In genomic region chr10:72903941-72904446, GRCh38 we compare ENCODE assay signal across 19 cellular contexts. TPM values are rescaled to one million over a fixed set of nuclear protein-coding genes. Genes with fewer than 3 reads are reported as not detected.
"Had no signal": no experiment of that assay in that cellular context is flagged by ENCODE, and none has a peak within 500 bp of the region (broad histone marks: within the 10 kb centered on the region; RNA-seq: fewer than 3 reads in every experiment).

No MANE protein-coding gene starts in this region.

RNA-seq across cellular contexts. Expression of gene OIT3, which starts 10.5 kb away (rescaled TPM):
- total RNA-seq: activated B cell treated with CpG ODN at 0.5 μM for 24 hours; activated CD4-positive, alpha-beta memory T cell treated with anti-CD3 and anti-CD28 coated beads for 36 hours; activated CD4-positive, alpha-beta T cell treated with anti-CD3 and anti-CD28 coated beads, Interleukin-2, amount 10 ng/mL, durations not matched to agents 24 days and 14 days; activated CD8-positive, alpha-beta memory T cell treated with anti-CD3 and anti-CD28 coated beads for 36 hours; activated CD8-positive, alpha-beta T cell treated with anti-CD3 and anti-CD28 coated beads for 36 hours; activated naive CD4-positive, alpha-beta T cell treated with anti-CD3 and anti-CD28 coated beads for 36 hours; activated naive CD4-positive, alpha-beta T cell treated with anti-CD3 and anti-CD28 coated beads, Interleukin-2, amount 50 U/mL, for 72 hours; activated naive CD8-positive, alpha-beta T cell treated with anti-CD3 and anti-CD28 coated beads for 36 hours; activated T-cell treated with anti-CD3 and anti-CD28 coated beads, Interleukin-2, amount 50 U/mL, for 4 hours; activated T-cell treated with anti-CD3 and anti-CD28 coated beads, Interleukin-2, amount 50 U/mL, for 72 hours; activated T-helper 1 cell treated with anti-CD3 and anti-CD28 coated beads, Interleukin-12 subunit alpha, Interleukin-12 subunit beta, Interleukin-2, Interleukin-4 antibody, amounts not matched to agents 30 ng/mL and 10 ng/mL and 1 ng/mL, durations not matched to agents 14 hours and 24 hours and 36 hours; activated T-helper 17 cell treated with anti-CD3 and anti-CD28 coated beads, Interleukin-2, amount 50 U/mL, for 72 hours; body of pancreas had no signal

RNA-seq across cellular contexts. Expression of gene PLA2G12B, which starts 50.6 kb away (rescaled TPM):
- total RNA-seq: activated B cell treated with CpG ODN at 0.5 μM for 24 hours; activated CD4-positive, alpha-beta memory T cell treated with anti-CD3 and anti-CD28 coated beads for 36 hours; activated CD4-positive, alpha-beta T cell treated with anti-CD3 and anti-CD28 coated beads, Interleukin-2, amount 10 ng/mL, durations not matched to agents 24 days and 14 days; activated CD8-positive, alpha-beta memory T cell treated with anti-CD3 and anti-CD28 coated beads for 36 hours; activated CD8-positive, alpha-beta T cell treated with anti-CD3 and anti-CD28 coated beads for 36 hours; activated naive CD4-positive, alpha-beta T cell treated with anti-CD3 and anti-CD28 coated beads for 36 hours; activated naive CD4-positive, alpha-beta T cell treated with anti-CD3 and anti-CD28 coated beads, Interleukin-2, amount 50 U/mL, for 72 hours; activated naive CD8-positive, alpha-beta T cell treated with anti-CD3 and anti-CD28 coated beads for 36 hours; activated T-cell treated with anti-CD3 and anti-CD28 coated beads, Interleukin-2, amount 50 U/mL, for 4 hours; activated T-cell treated with anti-CD3 and anti-CD28 coated beads, Interleukin-2, amount 50 U/mL, for 72 hours; activated T-helper 1 cell treated with anti-CD3 and anti-CD28 coated beads, Interleukin-12 subunit alpha, Interleukin-12 subunit beta, Interleukin-2, Interleukin-4 antibody, amounts not matched to agents 30 ng/mL and 10 ng/mL and 1 ng/mL, durations not matched to agents 14 hours and 24 hours and 36 hours; activated T-helper 17 cell treated with anti-CD3 and anti-CD28 coated beads, Interleukin-2, amount 50 U/mL, for 72 hours; adrenal gland; aorta; astrocyte; body of pancreas; breast epithelium; cardiac septum; cerebellum had no signal
